1 cellular context compared by ENCODE assay signal in the genomic region with DNA sequence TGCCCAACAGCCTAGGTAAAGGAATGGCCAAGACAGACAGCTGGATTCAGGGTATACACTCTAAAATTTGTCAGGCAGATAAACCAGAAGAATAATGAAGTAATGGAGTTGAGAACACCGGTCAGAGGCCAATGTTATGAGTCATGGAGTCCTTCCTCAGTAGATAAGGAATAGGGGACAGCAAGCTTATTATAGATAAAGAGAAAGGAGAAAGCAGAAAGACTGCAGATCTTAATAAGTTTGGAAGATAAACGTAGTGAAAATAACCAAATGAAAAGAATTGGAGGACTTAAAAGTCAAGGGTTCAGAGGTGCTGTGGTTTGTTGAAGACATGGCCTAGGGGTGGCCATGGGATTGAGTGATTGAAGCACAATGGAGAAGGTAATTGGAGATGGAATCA.
TF ChIP-seq lines count a peak whose summit lies in the region.

No MANE protein-coding gene starts in this region.

TF ChIP-seq in endothelial cell of umbilical vein, 7 proteins besides CTCF, POLR2A, EP300 and RAD21 (continued from another document):
- no peak for TF ChIP-seq EZH2 (IDR thresholded peaks at IDR 0.05; ENCODE audit: borderline replicate concordance, low read depth, low read length, severe bottlenecking)
- TF ChIP-seq FOS (IDR thresholded peaks at IDR 0.05; ENCODE audit: borderline replicate concordance, insufficient read depth, low read length), result peak; percentile 56
- peak; percentile 68 for TF ChIP-seq GATA2 (IDR thresholded peaks at IDR 0.05; ENCODE audit: insufficient read depth, insufficient read length, low read depth, low read length)
- TF ChIP-seq, protein P1, sequence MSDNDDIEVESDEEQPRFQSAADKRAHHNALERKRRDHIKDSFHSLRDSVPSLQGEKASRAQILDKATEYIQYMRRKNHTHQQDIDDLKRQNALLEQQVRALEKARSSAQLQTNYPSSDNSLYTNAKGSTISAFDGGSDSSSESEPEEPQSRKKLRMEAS (IDR thresholded peaks at IDR 0.05; ENCODE audit: insufficient read depth, insufficient read length), result no peak
- TF ChIP-seq JUN (IDR thresholded peaks at IDR 0.05; ENCODE audit: borderline replicate concordance, insufficient read depth, insufficient read length, low read depth), result peak; percentile 76
- no peak for TF ChIP-seq POLR2AphosphoS5 (IDR thresholded peaks at IDR 0.05; ENCODE audit: insufficient read depth, low read depth, low read length)
